Comparison of ENCODE assay signal across 13 cellular contexts in genomic region chr5:157554180-157555030, GRCh38. TPM values are rescaled to one million over a fixed set of nuclear protein-coding genes. Genes with fewer than 3 reads are reported as not detected.
DNase-seq lines count a peak whose midpoint lies in the region; ATAC-seq and TF ChIP-seq lines count a peak whose summit lies in the region.
"Had no signal": no experiment of that assay in that cellular context is flagged by ENCODE, and none has a peak within 500 bp of the region (broad histone marks: within the 10 kb centered on the region; RNA-seq: fewer than 3 reads in every experiment).

No MANE protein-coding gene starts in this region.

- H3K4me3 ChIP-seq in AG04450 (ENCODE audit: low read depth, low read length) (no peak overlapping the region), coronary artery (no peak overlapping the region), mucosa of rectum (ENCODE audit: low read length in 2 of 2) (no peak overlapping the region), hepatocyte (no peak overlapping the region)
- H3K4me3 ChIP-seq: K562, ovary had no signal

- no peaks in the 10 kb centered on the region for H3K9me3 ChIP-seq in AG04450 (ENCODE audit: control insufficient read depth, insufficient read depth, low read length)
- no peaks in the 10 kb centered on the region for H3K9me3 ChIP-seq in mucosa of rectum (ENCODE audit: control insufficient read depth in 2 of 2, low read length in 2 of 2)
- no peaks in the 10 kb centered on the region for H3K9me3 ChIP-seq in hepatocyte (ENCODE audit: low read depth)
- H3K9me3 ChIP-seq: ovary had no signal

- H3K9me2 ChIP-seq in hepatocyte (replicated peaks; ENCODE audit: insufficient read depth) = no peaks in the 10 kb centered on the region

- CTCF ChIA-PET in AG04450 (lab: Charles Lee) = interaction anchor here (0.6 to 1.4 kb wide), 3 partner anchors 43 to 164 kb away, joined by 3 to 5 read pairs (median 4); no protein-coding TSS in a partner anchor

- no peak overlapping the region for H3K4me2 ChIP-seq in hepatocyte

- POLR2A ChIA-PET in AG04450 (lab: Yijun Ruan, JAX) = no interaction called here

- WGBS in hepatocyte (ENCODE audit: low lambda C conversion rate, missing lambda C conversion rate) = 89% methylated on average over 10 of the region's 10 CpGs

- DNase-seq in AG04450 (ENCODE audit: low read depth, low spot score) (no peak), coronary artery (ENCODE audit: low spot score) (peak; percentile 68), HK-2 (ENCODE audit: unreplicated experiment) (no peak), NOMO-1 treated with DMSO at 0.1 percent for 48 hours (lab: John Stamatoyannopoulos, UW; ENCODE audit: unreplicated experiment) (no peak), hepatocyte (ENCODE audit: low spot score) (no peak)
- DNase-seq: endodermal cell, NCI-H2081, ovary had no signal

- H3K36me3 ChIP-seq in mucosa of rectum (ENCODE audit: control insufficient read depth in 2 of 2, insufficient read depth in 2 of 2, low read length in 2 of 2) (no peaks in the 10 kb centered on the region), hepatocyte (replicated peaks; ENCODE audit: insufficient read depth, low read depth) (no peaks in the 10 kb centered on the region)
- H3K36me3 ChIP-seq: ovary had no signal

- no peak overlapping the region for H2AFZ ChIP-seq in hepatocyte

- ATAC-seq in GM19351 (IDR thresholded peaks at IDR 0.05; ENCODE audit: unreplicated experiment) = peak; percentile 61
- no peak for ATAC-seq in HG02678 (IDR thresholded peaks at IDR 0.05; ENCODE audit: unreplicated experiment)

- H3K9ac ChIP-seq in mucosa of rectum (ENCODE audit: low read depth in 1 of 2, low read length in 2 of 2) = no peak overlapping the region

- H3K4me1 ChIP-seq in mucosa of rectum (ENCODE audit: control insufficient read depth in 2 of 2, insufficient read depth in 2 of 2, low read length in 2 of 2) (peaks cover 10 to 11% of the 10 kb centered on the region in 2 donors), hepatocyte (ENCODE audit: insufficient read depth) (no peaks in the 10 kb centered on the region)

- H3K27ac ChIP-seq in AG04450 (ENCODE audit: low read depth, low read length) = peak overlapping the region; percentile 33
- H3K27ac ChIP-seq in coronary artery = peak overlapping the region in 1 of 2 donors; percentile 38
- H3K27ac ChIP-seq in mucosa of rectum (ENCODE audit: low read depth in 2 of 2, low read length in 2 of 2) = peak overlapping the region; percentile 20 to 32
- no peak overlapping the region for H3K27ac ChIP-seq in hepatocyte
- H3K27ac ChIP-seq: C4-2B, ovary had no signal

- TF ChIP-seq CTCF in AG04450 (IDR thresholded peaks at IDR 0.05; ENCODE audit: low read depth, low read length) (no peak), coronary artery (IDR thresholded peaks at IDR 0.05) (no peak), hepatocyte (IDR thresholded peaks at IDR 0.05; ENCODE audit: poor library complexity) (no peak)

- H3K79me2 ChIP-seq in hepatocyte = peaks cover 5% of the 10 kb centered on the region

- no peaks in the 10 kb centered on the region for H4K20me1 ChIP-seq in hepatocyte (ENCODE audit: insufficient read depth, poor library complexity, severe bottlenecking)

- H3K27me3 ChIP-seq in AG04450 (ENCODE audit: control insufficient read depth, insufficient read depth, low read length) (no peaks in the 10 kb centered on the region), mucosa of rectum (ENCODE audit: control insufficient read depth in 2 of 2, insufficient read depth in 2 of 2, low read length in 2 of 2) (no peaks in the 10 kb centered on the region), hepatocyte (no peaks in the 10 kb centered on the region)
- H3K27me3 ChIP-seq: ovary had no signal

RNA-seq across cellular contexts. Expression of gene ADAM19, which starts 21.2 kb away (rescaled TPM):
- 44.7 and 52.4 TPM in 2 replicates for polyA plus RNA-seq in AG04450 (2011; rRNA removed)
- 95.8 and 112 TPM in 2 replicates for polyA minus RNA-seq in AG04450 (2011; rRNA and poly(A)+ RNA removed)
- 8.0 and 8.6 TPM in 2 replicates for total RNA-seq in hepatocyte
- polyA plus RNA-seq in hepatocyte = 6.0 and 6.9 TPM in 2 replicates
